In genomic region chr9:77649109-77649812, GRCh38 we compare ENCODE assay signal across 8 cellular contexts. TPM values are rescaled to one million over a fixed set of nuclear protein-coding genes. Genes with fewer than 3 reads are reported as not detected.
DNase-seq lines count a peak whose midpoint lies in the region; ATAC-seq and TF ChIP-seq lines count a peak whose summit lies in the region.

No MANE protein-coding gene starts in this region.

- no peak overlapping the region for H4K8ac ChIP-seq in IMR-90 (ENCODE audit: low read depth in 2 of 2, low read length in 2 of 2)

- peak; percentile 36 for TF ChIP-seq CTCF in IMR-90 (conservative IDR thresholded peaks at IDR 0.05; ENCODE audit: low read depth, low read length)
- TF ChIP-seq CTCF in ascending aorta (IDR thresholded peaks at IDR 0.05): peak in 2 of 3 experiments; percentile 8 to 39
- TF ChIP-seq CTCF in kidney epithelial cell (IDR thresholded peaks at IDR 0.05; ENCODE audit: insufficient read depth, low read length, poor library complexity, severe bottlenecking): peak; percentile 24
- TF ChIP-seq CTCF in upper lobe of left lung (IDR thresholded peaks at IDR 0.05): peak in 4 of 6 experiments; percentile 19 to 48 (median 36)

- no peak overlapping the region for H2AK9ac ChIP-seq in IMR-90 (replicated peaks; ENCODE audit: low read depth, low read length, poor library complexity)

- dilution Hi-C loops in IMR-90 (cut with HindIII; ENCODE audit: low sequenced_read_pairs, unreplicated experiment): no loop called here

- H3K23ac ChIP-seq in IMR-90 (ENCODE audit: low read depth, low read length): no peak overlapping the region

- no peak overlapping the region for H4K91ac ChIP-seq in IMR-90 (ENCODE audit: insufficient read depth, low read depth, low read length)

- H3K4ac ChIP-seq in IMR-90 (ENCODE audit: low read depth, low read length): no peak overlapping the region

- H3K36me3 ChIP-seq in IMR-90 (ENCODE audit: control insufficient read depth, insufficient read depth, low read length): no peaks in the 10 kb centered on the region
- H3K36me3 ChIP-seq in ascending aorta: no peaks in the 10 kb centered on the region
- no peaks in the 10 kb centered on the region for H3K36me3 ChIP-seq in kidney epithelial cell (ENCODE audit: control insufficient read depth, insufficient read depth, low read length)
- H3K36me3 ChIP-seq in upper lobe of left lung: no peaks in the 10 kb centered on the region

- intact Hi-C loops in IMR-90 (cut with micrococcal nuclease): no loop called here
- intact Hi-C loops in ascending aorta (cut with DNase I): loop anchor here (5.0 to 10.0 kb wide), 2 partner anchors 184 to 383 kb away; partner anchors contain the start of gene GNAQ

- no peak overlapping the region for H4K5ac ChIP-seq in IMR-90 (ENCODE audit: low read depth, low read length)

- H2AK5ac ChIP-seq in IMR-90 (ENCODE audit: low read depth, low read length): no peak overlapping the region

- no CpG with 5 or more reads among the region's 10 CpGs for WGBS in IMR-90 (ENCODE audit: extremely low coverage in 2 of 2, insufficient read length in 1 of 2), 2 experiments
- WGBS in upper lobe of left lung, 2 donors: 41 to 46% methylated on average over 10 of the region's 10 CpGs

- no peak overlapping the region for H3K18ac ChIP-seq in IMR-90 (ENCODE audit: low read depth, low read length)

- no peak overlapping the region for H3K9ac ChIP-seq in IMR-90 (ENCODE audit: low read depth, low read length)

- ATAC-seq in IMR-90 (ENCODE audit: low read depth) (no peak), upper lobe of left lung (ENCODE audit: low FRiP score in 2 of 2) (peak; percentile 24 to 34), GM21423 (IDR thresholded peaks at IDR 0.05; ENCODE audit: unreplicated experiment) (no peak), GM19455 (IDR thresholded peaks at IDR 0.05; ENCODE audit: unreplicated experiment) (no peak)

- no peak for TF ChIP-seq POLR2A in IMR-90 (IDR thresholded peaks at IDR 0.05; ENCODE audit: low read depth, low read length)
- TF ChIP-seq POLR2A in upper lobe of left lung (IDR thresholded peaks at IDR 0.05): no peak

- no peak overlapping the region for H2BK15ac ChIP-seq in IMR-90 (ENCODE audit: low read depth, low read length)

- H3K9me1 ChIP-seq in IMR-90 (ENCODE audit: insufficient read depth, low read length): no peaks in the 10 kb centered on the region

- no peak overlapping the region for H2BK20ac ChIP-seq in IMR-90 (ENCODE audit: low read depth, low read length)

- in situ Hi-C loops in ACHN (cut with HindIII; ENCODE audit: low pct_ligation_motif_present, low pct_unique_long_range_greater_than_20kb, low sequenced_read_pairs): no loop called here
- in situ Hi-C loops in IMR-90 (cut with MboI; ENCODE audit: low sequenced_read_pairs): no loop called here

- no peaks in the 10 kb centered on the region for H4K20me1 ChIP-seq in IMR-90 (ENCODE audit: insufficient read depth, low read length)

- BruUV-seq in IMR-90 (replicated peaks; lab: Mats Ljungman, UMichigan): no TSS peak

- H3K79me1 ChIP-seq in IMR-90 (ENCODE audit: low read depth in 1 of 2, low read length in 2 of 2): no peaks in the 10 kb centered on the region

- H3K4me3 ChIP-seq in IMR-90 (ENCODE audit: insufficient read depth, low read depth, low read length) (no peak overlapping the region), ascending aorta (peak overlapping the region in 1 of 2 donors; percentile 70), kidney epithelial cell (ENCODE audit: low read depth, low read length) (no peak overlapping the region), upper lobe of left lung (peak overlapping the region in 3 of 4 donors; percentile 51 to 70 (median 62))

- H3K9me3 ChIP-seq in IMR-90 (ENCODE audit: control insufficient read depth, insufficient read depth, low read length) (no peaks in the 10 kb centered on the region), ascending aorta (no peaks in the 10 kb centered on the region), upper lobe of left lung (no peaks in the 10 kb centered on the region)

- CTCF ChIA-PET in IMR-90 (lab: Yijun Ruan, JAX): interaction anchor here (1.0 to 1.8 kb wide), 4 partner anchors 9 to 192 kb away, joined by 3 to 4 read pairs (median 4); no protein-coding TSS in a partner anchor

- H2AFZ ChIP-seq in IMR-90 (replicated peaks; ENCODE audit: low read length, poor library complexity): no peak overlapping the region

- DNase-seq in ACHN: peak; percentile 40
- DNase-seq in IMR-90: no peak
- no peak for DNase-seq in ascending aorta (ENCODE audit: low spot score in 2 of 2)
- DNase-seq in kidney epithelial cell (ENCODE audit: low read depth): no peak
- peak in 1 of 2 donors; percentile 26 for DNase-seq in upper lobe of left lung
- no peak for DNase-seq in COR-L47 (lab: John Stamatoyannopoulos, UW)

- H2BK5ac ChIP-seq in IMR-90 (ENCODE audit: low read depth, low read length, poor library complexity, severe bottlenecking): no peak overlapping the region

- H3K27ac ChIP-seq in IMR-90 (ENCODE audit: insufficient read depth, low read length) (no peak overlapping the region), ascending aorta (no peak overlapping the region), upper lobe of left lung (peak overlapping the region; percentile 58 to 89 (median 79))

- H3K14ac ChIP-seq in IMR-90 (replicated peaks; ENCODE audit: low read depth, low read length): no peak overlapping the region

- H3K27me3 ChIP-seq in IMR-90 (ENCODE audit: control insufficient read depth, insufficient read depth, low read length): peaks cover 40% of the 10 kb centered on the region
- no peaks in the 10 kb centered on the region for H3K27me3 ChIP-seq in ascending aorta
- peaks cover 28% of the 10 kb centered on the region for H3K27me3 ChIP-seq in kidney epithelial cell (ENCODE audit: control insufficient read depth, insufficient read depth, low read length)
- H3K27me3 ChIP-seq in upper lobe of left lung: peaks cover 0 to 4% (median 2%) of the 10 kb centered on the region in 4 donors

- no peak overlapping the region for H3K4me2 ChIP-seq in IMR-90 (ENCODE audit: low read depth, low read length)

- no peak for TF ChIP-seq EP300 in upper lobe of left lung (IDR thresholded peaks at IDR 0.05)

- H3K56ac ChIP-seq in IMR-90 (ENCODE audit: extremely low read depth, insufficient read depth, low read length): no peak overlapping the region

- no peak overlapping the region for H2BK120ac ChIP-seq in IMR-90 (ENCODE audit: low read depth, low read length)

- H3K4me1 ChIP-seq in IMR-90 (ENCODE audit: control insufficient read depth, insufficient read depth, low read length) (no peaks in the 10 kb centered on the region), ascending aorta (peaks cover 0 to 5% of the 10 kb centered on the region in 2 donors), upper lobe of left lung (peaks cover 13 to 23% (median 19%) of the 10 kb centered on the region in 4 donors)

- no peak for TF ChIP-seq RAD21 in IMR-90 (IDR thresholded peaks at IDR 0.05; ENCODE audit: low read length)

- POLR2A ChIA-PET in IMR-90 (lab: Charles Lee; ENCODE audit: unreplicated experiment): no interaction called here

TF ChIP-seq in IMR-90, 13 proteins besides CTCF, POLR2A, EP300 and RAD21:
- TF ChIP-seq RFX5 (IDR thresholded peaks at IDR 0.05; ENCODE audit: low read depth, low read length) (no peak), MXI1 (IDR thresholded peaks at IDR 0.05; ENCODE audit: borderline replicate concordance, low read depth, low read length) (no peak), SMC3 (IDR thresholded peaks at IDR 0.05; ENCODE audit: low read depth, low read length) (no peak), MAZ (IDR thresholded peaks at IDR 0.05; ENCODE audit: borderline replicate concordance, low read depth, low read length) (no peak), NFE2L2 (IDR thresholded peaks at IDR 0.05; ENCODE audit: low read depth, low read length) (no peak), MAFK (IDR thresholded peaks at IDR 0.05; ENCODE audit: low read depth, low read length) (no peak), BHLHE40 (IDR thresholded peaks at IDR 0.05; ENCODE audit: low read depth, low read length) (no peak), USF2 (IDR thresholded peaks at IDR 0.05; ENCODE audit: low read depth, low read length) (no peak), FOS (IDR thresholded peaks at IDR 0.05; ENCODE audit: low read depth, low read length) (no peak), CHD1 (IDR thresholded peaks at IDR 0.05; ENCODE audit: low read depth, low read length) (no peak), RCOR1 (IDR thresholded peaks at IDR 0.05; ENCODE audit: insufficient replicate concordance, low read length) (no peak)

RNA-seq across cellular contexts. Expression of gene GNA14, which starts 1.1 kb away (rescaled TPM):
- total RNA-seq in IMR-90 (2012; rRNA removed): under 0.01 TPM in 1 of 2 replicates, not detected in the other
- 0.03 TPM in 1 of 2 replicates, not detected in the other for polyA plus RNA-seq in IMR-90 (2012; rRNA removed)
- 0.02 TPM in 1 of 2 replicates, not detected in the other for polyA plus RNA-seq in IMR-90 (2012; cell fraction: cytosol; rRNA removed)
- polyA plus RNA-seq in IMR-90 (2012; cell fraction: nucleus; rRNA removed; ENCODE audit: low replicate concordance): 0.15 TPM in 1 of 2 replicates, not detected in the other
- total RNA-seq in ascending aorta: 3.5 TPM
- 0.63 and 1.1 TPM in 2 replicates for total RNA-seq in kidney epithelial cell
- total RNA-seq in upper lobe of left lung: 10 to 100 TPM in 5 of 6 donors, 1 to 10 TPM in 1; 6.0 to 28.3 (median 14.9) TPM

Comparison
In these comparisons a context has a peak if more than half of its experiments do, and no peak if none do; other contexts are left out.
1. ATAC-seq: peak in upper lobe of left lung (2 of 2); none in IMR-90 (single experiment), GM21423 (single experiment) and GM19455 (single experiment).
2. H3K27ac ChIP-seq: peak in upper lobe of left lung (4 of 4); none in IMR-90 (single experiment) and ascending aorta (0 of 2).
3. H3K4me3 ChIP-seq: peak in upper lobe of left lung (3 of 4); none in IMR-90 (single experiment) and kidney epithelial cell (single experiment).
4. Peak in every context shown above with its lines, with median percentiles within 50 percentile points of each other: CTCF ChIP-seq.